ENCODE assay signal across 1 cellular context in the genomic region with DNA sequence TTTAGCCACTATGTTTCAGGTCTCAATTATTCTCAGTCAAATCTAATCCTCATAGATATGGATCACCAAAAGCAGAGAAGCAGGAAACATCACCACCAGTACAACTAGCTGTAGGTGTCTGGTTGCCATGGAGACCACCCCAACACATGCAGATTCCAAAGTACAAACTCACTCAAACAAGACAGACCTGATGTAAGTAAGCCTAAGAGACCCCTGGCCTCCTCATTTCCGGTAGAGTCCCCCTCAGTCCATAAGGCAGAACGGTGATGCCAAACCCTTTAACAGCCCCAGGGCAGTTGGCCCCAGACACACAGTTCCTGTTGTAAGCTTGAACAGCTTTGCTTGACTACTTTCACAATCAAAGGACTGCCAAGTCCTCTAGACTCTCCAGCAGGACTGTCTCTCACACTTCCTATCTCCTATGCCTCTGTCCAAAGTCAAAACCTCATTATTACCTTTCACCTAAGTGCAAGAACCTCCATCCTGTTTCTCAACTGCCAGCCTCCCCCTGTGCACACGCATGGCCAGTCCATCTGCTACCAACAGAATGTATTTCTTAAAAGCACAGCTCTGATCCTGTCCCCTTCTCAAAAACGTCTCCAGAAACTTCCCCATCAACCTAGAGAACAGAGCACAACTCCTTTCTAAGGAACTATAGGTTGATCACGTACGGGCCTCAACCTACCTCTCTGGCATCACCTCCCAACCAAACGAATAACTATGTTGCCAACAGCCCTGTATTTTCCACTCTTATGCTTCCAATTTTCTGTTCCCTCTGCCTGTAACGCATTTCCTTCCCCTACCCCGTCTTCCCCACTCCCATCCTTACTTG.
TF ChIP-seq lines count a peak whose summit lies in the region.

No MANE protein-coding gene starts in this region.

TF ChIP-seq in HepG2, 621 proteins besides CTCF, POLR2A, EP300 and RAD21 (continued from another document and continues in another):
- no peak for TF ChIP-seq NFKB2 (CRISPR knock-in tag; IDR thresholded peaks at IDR 0.05; ENCODE audit: borderline replicate concordance)
- no peak for TF ChIP-seq ARNT (IDR thresholded peaks at IDR 0.05)
- TF ChIP-seq, protein P1, sequence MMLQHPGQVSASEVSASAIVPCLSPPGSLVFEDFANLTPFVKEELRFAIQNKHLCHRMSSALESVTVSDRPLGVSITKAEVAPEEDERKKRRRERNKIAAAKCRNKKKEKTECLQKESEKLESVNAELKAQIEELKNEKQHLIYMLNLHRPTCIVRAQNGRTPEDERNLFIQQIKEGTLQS (CRISPR knock-in tag; IDR thresholded peaks at IDR 0.05), result peak; percentile 46; the same call in 1 of the 2 replicates
- no peak for TF ChIP-seq ZNF629 (CRISPR knock-in tag; conservative IDR thresholded peaks at IDR 0.05)
- peak; percentile 17; the same call in 1 of the 2 replicates for TF ChIP-seq ZSCAN29 (CRISPR knock-in tag; conservative IDR thresholded peaks at IDR 0.05)
- TF ChIP-seq TBL1XR1 (IDR thresholded peaks at IDR 0.05; ENCODE audit: borderline replicate concordance, low read length, partially characterized antibody), result peak; percentile 58
- TF ChIP-seq AHR (CRISPR knock-in tag; IDR thresholded peaks at IDR 0.05), result no peak
- TF ChIP-seq, protein P2, sequence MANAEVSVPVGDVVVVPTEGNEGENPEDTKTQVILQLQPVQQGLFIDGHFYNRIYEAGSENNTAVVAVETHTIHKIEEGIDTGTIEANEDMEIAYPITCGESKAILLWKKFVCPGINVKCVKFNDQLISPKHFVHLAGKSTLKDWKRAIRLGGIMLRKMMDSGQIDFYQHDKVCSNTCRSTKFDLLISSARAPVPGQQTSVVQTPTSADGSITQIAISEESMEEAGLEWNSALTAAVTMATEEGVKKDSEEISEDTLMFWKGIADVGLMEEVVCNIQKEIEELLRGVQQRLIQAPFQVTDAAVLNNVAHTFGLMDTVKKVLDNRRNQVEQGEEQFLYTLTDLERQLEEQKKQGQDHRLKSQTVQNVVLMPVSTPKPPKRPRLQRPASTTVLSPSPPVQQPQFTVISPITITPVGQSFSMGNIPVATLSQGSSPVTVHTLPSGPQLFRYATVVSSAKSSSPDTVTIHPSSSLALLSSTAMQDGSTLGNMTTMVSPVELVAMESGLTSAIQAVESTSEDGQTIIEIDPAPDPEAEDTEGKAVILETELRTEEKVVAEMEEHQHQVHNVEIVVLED (CRISPR knock-in tag; IDR thresholded peaks at IDR 0.05; ENCODE audit: borderline replicate concordance), result 0 out of 2 replicates have a peak, but pooled peaks have one; percentile 30
- TF ChIP-seq GLMP (CRISPR knock-in tag; IDR thresholded peaks at IDR 0.05; ENCODE audit: borderline replicate concordance), result no peak
- TF ChIP-seq ZNF660 (CRISPR knock-in tag; IDR thresholded peaks at IDR 0.05; ENCODE audit: borderline replicate concordance, low read depth), result no peak
- TF ChIP-seq HHEX (CRISPR knock-in tag; IDR thresholded peaks at IDR 0.05), result no peak
- TF ChIP-seq ELF3 (CRISPR knock-in tag; IDR thresholded peaks at IDR 0.05), result peak; percentile 78
- no peak for TF ChIP-seq ZNF768 (CRISPR knock-in tag; IDR thresholded peaks at IDR 0.05)
- no peak for TF ChIP-seq HIVEP1 (CRISPR knock-in tag; IDR thresholded peaks at IDR 0.05)
- TF ChIP-seq ZEB1 (IDR thresholded peaks at IDR 0.05; ENCODE audit: insufficient replicate concordance, low read depth), result no peak
- no peak for TF ChIP-seq ZNF546 (CRISPR knock-in tag; conservative IDR thresholded peaks at IDR 0.05)
- no peak for TF ChIP-seq ZNF143 (CRISPR knock-in tag; IDR thresholded peaks at IDR 0.05)
- TF ChIP-seq ZNF770 (CRISPR knock-in tag; IDR thresholded peaks at IDR 0.05), result peak; percentile 80
- no peak for TF ChIP-seq SMAD1 (CRISPR knock-in tag; IDR thresholded peaks at IDR 0.05; ENCODE audit: borderline replicate concordance, low read depth)
- TF ChIP-seq, protein P3, sequence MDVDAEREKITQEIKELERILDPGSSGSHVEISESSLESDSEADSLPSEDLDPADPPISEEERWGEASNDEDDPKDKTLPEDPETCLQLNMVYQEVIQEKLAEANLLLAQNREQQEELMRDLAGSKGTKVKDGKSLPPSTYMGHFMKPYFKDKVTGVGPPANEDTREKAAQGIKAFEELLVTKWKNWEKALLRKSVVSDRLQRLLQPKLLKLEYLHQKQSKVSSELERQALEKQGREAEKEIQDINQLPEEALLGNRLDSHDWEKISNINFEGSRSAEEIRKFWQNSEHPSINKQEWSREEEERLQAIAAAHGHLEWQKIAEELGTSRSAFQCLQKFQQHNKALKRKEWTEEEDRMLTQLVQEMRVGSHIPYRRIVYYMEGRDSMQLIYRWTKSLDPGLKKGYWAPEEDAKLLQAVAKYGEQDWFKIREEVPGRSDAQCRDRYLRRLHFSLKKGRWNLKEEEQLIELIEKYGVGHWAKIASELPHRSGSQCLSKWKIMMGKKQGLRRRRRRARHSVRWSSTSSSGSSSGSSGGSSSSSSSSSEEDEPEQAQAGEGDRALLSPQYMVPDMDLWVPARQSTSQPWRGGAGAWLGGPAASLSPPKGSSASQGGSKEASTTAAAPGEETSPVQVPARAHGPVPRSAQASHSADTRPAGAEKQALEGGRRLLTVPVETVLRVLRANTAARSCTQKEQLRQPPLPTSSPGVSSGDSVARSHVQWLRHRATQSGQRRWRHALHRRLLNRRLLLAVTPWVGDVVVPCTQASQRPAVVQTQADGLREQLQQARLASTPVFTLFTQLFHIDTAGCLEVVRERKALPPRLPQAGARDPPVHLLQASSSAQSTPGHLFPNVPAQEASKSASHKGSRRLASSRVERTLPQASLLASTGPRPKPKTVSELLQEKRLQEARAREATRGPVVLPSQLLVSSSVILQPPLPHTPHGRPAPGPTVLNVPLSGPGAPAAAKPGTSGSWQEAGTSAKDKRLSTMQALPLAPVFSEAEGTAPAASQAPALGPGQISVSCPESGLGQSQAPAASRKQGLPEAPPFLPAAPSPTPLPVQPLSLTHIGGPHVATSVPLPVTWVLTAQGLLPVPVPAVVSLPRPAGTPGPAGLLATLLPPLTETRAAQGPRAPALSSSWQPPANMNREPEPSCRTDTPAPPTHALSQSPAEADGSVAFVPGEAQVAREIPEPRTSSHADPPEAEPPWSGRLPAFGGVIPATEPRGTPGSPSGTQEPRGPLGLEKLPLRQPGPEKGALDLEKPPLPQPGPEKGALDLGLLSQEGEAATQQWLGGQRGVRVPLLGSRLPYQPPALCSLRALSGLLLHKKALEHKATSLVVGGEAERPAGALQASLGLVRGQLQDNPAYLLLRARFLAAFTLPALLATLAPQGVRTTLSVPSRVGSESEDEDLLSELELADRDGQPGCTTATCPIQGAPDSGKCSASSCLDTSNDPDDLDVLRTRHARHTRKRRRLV (CRISPR knock-in tag; IDR thresholded peaks at IDR 0.05), result no peak
- no peak; the same call in 1 of the 2 replicates for TF ChIP-seq BCL6 (CRISPR knock-in tag; IDR thresholded peaks at IDR 0.05)
- TF ChIP-seq, protein P4, sequence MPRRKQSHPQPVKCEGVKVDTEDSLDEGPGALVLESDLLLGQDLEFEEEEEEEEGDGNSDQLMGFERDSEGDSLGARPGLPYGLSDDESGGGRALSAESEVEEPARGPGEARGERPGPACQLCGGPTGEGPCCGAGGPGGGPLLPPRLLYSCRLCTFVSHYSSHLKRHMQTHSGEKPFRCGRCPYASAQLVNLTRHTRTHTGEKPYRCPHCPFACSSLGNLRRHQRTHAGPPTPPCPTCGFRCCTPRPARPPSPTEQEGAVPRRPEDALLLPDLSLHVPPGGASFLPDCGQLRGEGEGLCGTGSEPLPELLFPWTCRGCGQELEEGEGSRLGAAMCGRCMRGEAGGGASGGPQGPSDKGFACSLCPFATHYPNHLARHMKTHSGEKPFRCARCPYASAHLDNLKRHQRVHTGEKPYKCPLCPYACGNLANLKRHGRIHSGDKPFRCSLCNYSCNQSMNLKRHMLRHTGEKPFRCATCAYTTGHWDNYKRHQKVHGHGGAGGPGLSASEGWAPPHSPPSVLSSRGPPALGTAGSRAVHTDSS (CRISPR knock-in tag; conservative IDR thresholded peaks at IDR 0.05), result no peak
- TF ChIP-seq GABPB1 (CRISPR knock-in tag; IDR thresholded peaks at IDR 0.05), result peak; percentile 91
- TF ChIP-seq SKI (IDR thresholded peaks at IDR 0.05; ENCODE audit: partially characterized antibody), result peak; percentile 92
- TF ChIP-seq JUN (CRISPR knock-in tag; IDR thresholded peaks at IDR 0.05), result no peak
- TF ChIP-seq, protein P5, sequence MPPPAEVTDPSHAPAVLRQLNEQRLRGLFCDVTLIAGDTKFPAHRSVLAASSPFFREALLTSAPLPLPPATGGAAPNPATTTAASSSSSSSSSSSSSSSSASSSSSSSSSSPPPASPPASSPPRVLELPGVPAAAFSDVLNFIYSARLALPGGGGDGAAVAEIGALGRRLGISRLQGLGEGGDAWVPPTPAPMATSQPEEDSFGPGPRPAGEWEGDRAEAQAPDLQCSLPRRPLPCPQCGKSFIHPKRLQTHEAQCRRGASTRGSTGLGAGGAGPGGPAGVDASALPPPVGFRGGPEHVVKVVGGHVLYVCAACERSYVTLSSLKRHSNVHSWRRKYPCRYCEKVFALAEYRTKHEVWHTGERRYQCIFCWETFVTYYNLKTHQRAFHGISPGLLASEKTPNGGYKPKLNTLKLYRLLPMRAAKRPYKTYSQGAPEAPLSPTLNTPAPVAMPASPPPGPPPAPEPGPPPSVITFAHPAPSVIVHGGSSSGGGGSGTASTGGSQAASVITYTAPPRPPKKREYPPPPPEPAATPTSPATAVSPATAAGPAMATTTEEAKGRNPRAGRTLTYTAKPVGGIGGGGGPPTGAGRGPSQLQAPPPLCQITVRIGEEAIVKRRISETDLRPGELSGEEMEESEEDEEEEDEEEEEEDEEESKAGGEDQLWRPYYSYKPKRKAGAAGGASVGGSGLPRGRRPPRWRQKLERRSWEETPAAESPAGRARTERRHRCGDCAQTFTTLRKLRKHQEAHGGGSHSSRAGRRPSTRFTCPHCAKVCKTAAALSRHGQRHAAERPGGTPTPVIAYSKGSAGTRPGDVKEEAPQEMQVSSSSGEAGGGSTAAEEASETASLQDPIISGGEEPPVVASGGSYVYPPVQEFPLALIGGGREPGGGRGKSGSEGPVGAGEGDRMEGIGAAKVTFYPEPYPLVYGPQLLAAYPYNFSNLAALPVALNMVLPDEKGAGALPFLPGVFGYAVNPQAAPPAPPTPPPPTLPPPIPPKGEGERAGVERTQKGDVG (CRISPR knock-in tag; IDR thresholded peaks at IDR 0.05; ENCODE audit: borderline replicate concordance), result 0 out of 2 replicates have a peak, but pooled peaks have one; percentile 41
- TF ChIP-seq, protein P6, sequence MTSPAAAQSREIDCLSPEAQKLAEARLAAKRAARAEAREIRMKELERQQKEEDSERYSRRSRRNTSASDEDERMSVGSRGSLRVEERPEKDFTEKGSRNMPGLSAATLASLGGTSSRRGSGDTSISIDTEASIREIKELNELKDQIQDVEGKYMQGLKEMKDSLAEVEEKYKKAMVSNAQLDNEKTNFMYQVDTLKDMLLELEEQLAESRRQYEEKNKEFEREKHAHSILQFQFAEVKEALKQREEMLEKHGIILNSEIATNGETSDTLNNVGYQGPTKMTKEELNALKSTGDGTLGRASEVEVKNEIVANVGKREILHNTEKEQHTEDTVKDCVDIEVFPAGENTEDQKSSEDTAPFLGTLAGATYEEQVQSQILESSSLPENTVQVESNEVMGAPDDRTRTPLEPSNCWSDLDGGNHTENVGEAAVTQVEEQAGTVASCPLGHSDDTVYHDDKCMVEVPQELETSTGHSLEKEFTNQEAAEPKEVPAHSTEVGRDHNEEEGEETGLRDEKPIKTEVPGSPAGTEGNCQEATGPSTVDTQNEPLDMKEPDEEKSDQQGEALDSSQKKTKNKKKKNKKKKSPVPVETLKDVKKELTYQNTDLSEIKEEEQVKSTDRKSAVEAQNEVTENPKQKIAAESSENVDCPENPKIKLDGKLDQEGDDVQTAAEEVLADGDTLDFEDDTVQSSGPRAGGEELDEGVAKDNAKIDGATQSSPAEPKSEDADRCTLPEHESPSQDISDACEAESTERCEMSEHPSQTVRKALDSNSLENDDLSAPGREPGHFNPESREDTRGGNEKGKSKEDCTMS (CRISPR knock-in tag; conservative IDR thresholded peaks at IDR 0.05), result no peak
- TF ChIP-seq ZNF264 (CRISPR knock-in tag; IDR thresholded peaks at IDR 0.05), result no peak
- no peak for TF ChIP-seq ZNF615 (CRISPR knock-in tag; IDR thresholded peaks at IDR 0.05; ENCODE audit: borderline replicate concordance)
- no peak for TF ChIP-seq KLF11 (CRISPR knock-in tag; IDR thresholded peaks at IDR 0.05)
- TF ChIP-seq, protein P7, sequence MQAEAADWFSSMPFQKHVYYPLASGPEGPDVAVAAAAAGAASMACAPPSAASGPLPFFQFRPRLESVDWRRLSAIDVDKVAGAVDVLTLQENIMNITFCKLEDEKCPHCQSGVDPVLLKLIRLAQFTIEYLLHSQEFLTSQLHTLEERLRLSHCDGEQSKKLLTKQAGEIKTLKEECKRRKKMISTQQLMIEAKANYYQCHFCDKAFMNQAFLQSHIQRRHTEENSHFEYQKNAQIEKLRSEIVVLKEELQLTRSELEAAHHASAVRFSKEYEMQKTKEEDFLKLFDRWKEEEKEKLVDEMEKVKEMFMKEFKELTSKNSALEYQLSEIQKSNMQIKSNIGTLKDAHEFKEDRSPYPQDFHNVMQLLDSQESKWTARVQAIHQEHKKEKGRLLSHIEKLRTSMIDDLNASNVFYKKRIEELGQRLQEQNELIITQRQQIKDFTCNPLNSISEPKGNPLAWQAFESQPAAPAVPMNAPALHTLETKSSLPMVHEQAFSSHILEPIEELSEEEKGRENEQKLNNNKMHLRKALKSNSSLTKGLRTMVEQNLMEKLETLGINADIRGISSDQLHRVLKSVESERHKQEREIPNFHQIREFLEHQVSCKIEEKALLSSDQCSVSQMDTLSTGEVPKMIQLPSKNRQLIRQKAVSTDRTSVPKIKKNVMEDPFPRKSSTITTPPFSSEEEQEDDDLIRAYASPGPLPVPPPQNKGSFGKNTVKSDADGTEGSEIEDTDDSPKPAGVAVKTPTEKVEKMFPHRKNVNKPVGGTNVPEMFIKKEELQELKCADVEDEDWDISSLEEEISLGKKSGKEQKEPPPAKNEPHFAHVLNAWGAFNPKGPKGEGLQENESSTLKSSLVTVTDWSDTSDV (CRISPR knock-in tag; IDR thresholded peaks at IDR 0.05), result no peak
- TF ChIP-seq ZNF598 (CRISPR knock-in tag; IDR thresholded peaks at IDR 0.05; ENCODE audit: borderline replicate concordance), result no peak
- TF ChIP-seq HDAC2 (CRISPR knock-in tag; IDR thresholded peaks at IDR 0.05), result no peak; the same call in 1 of the 2 replicates
- TF ChIP-seq CEBPB (IDR thresholded peaks at IDR 0.05; ENCODE audit: borderline replicate concordance, low read depth, low read length), result peak; percentile 76
